Comparison of ENCODE assay signal across 12 cellular contexts in the genomic region with DNA sequence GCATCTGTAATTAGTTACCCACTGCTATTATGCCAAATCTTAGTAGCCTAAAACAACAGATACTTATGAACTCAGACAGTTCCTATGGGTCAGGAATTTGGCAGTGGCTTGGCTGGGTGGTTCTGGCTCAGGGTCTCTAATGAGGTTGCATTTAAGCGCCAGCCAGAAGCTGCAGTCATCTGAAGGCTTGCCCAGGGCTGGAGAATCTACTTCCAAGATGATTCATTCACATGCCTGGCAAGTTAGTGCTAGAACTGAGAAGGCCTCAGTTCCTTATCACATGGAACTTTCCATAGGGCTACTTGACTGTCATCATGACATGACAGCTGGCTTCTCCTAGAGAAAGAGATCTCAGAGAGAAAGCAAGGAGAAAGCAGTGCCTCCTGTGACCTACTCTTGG.
DNase-seq lines count a peak whose midpoint lies in the region; ATAC-seq and TF ChIP-seq lines count a peak whose summit lies in the region.
"Had no signal": no experiment of that assay in that cellular context is flagged by ENCODE, and none has a peak within 500 bp of the region (broad histone marks: within the 10 kb centered on the region; RNA-seq: fewer than 3 reads in every experiment).

No MANE protein-coding gene starts in this region.

- peaks cover 5% of the 10 kb centered on the region for H3K4me1 Mint-ChIP-seq in activated CD4-positive, alpha-beta memory T cell treated with anti-CD3 and anti-CD28 coated beads, Interleukin-2, amount 10 ng/mL, durations not matched to agents 7 days and 5 days
- H3K4me1 Mint-ChIP-seq: activated naive CD4-positive, alpha-beta T cell treated with anti-CD3 and anti-CD28 coated beads, Interleukin-2, amount 50 U/mL, for 24 hours had no signal

- no peak overlapping the region for H3K27ac Mint-ChIP-seq in activated CD4-positive, alpha-beta memory T cell treated with anti-CD3 and anti-CD28 coated beads, Interleukin-2, amount 10 ng/mL, durations not matched to agents 7 days and 5 days
- H3K27ac Mint-ChIP-seq: activated naive CD4-positive, alpha-beta T cell treated with anti-CD3 and anti-CD28 coated beads, Interleukin-2, amount 50 U/mL, for 24 hours had no signal

- H3K9me3 Mint-ChIP-seq in activated CD4-positive, alpha-beta memory T cell treated with anti-CD3 and anti-CD28 coated beads, Interleukin-2, amount 10 ng/mL, durations not matched to agents 7 days and 5 days = no peaks in the 10 kb centered on the region
- H3K9me3 Mint-ChIP-seq: activated naive CD4-positive, alpha-beta T cell treated with anti-CD3 and anti-CD28 coated beads, Interleukin-2, amount 50 U/mL, for 24 hours had no signal

- DNase-seq in GM23248 (peak; percentile 95), foreskin fibroblast (peak; percentile 84 to 93), retinal pigment epithelial cell (ENCODE audit: low read depth) (peak; percentile 10), NCI-H2081 treated with DMSO at 0.1 percent for 48 hours (lab: John Stamatoyannopoulos, UW) (no peak), NCI-H2081 (lab: John Stamatoyannopoulos, UW) (no peak)
- no peak for DNase-seq in activated CD4-positive, alpha-beta memory T cell treated with anti-CD3 and anti-CD28 coated beads, Interleukin-2, amount 10 ng/mL, durations not matched to agents 7 days and 5 days
- DNase-seq: GDM1, WERI-Rb-1 had no signal

- H3K4me1 ChIP-seq in GM23248 (ENCODE audit: insufficient read depth) = peaks cover 14% of the 10 kb centered on the region

- 0 to 7% methylated on average over 1 of the region's 1 CpG for WGBS in GM23248 (ENCODE audit: low coverage in 1 of 2, low lambda C conversion rate in 2 of 2, missing lambda C conversion rate in 2 of 2), 2 experiments

- H3K27ac ChIP-seq in GM23248 = peak overlapping the region; percentile 68
- H3K27ac ChIP-seq: neutrophil, WERI-Rb-1 had no signal

- no peaks in the 10 kb centered on the region for H3K27me3 ChIP-seq in GM23248 (replicated peaks; ENCODE audit: insufficient read depth)
- H3K27me3 ChIP-seq: neutrophil had no signal

- no peaks in the 10 kb centered on the region for H3K9me3 ChIP-seq in GM23248 (ENCODE audit: low read depth)
- H3K9me3 ChIP-seq: neutrophil had no signal

- no peaks in the 10 kb centered on the region for H3K9me2 ChIP-seq in GM23248 (ENCODE audit: insufficient read depth)

- H3K4me3 Mint-ChIP-seq in activated CD4-positive, alpha-beta memory T cell treated with anti-CD3 and anti-CD28 coated beads, Interleukin-2, amount 10 ng/mL, durations not matched to agents 7 days and 5 days = no peak overlapping the region
- H3K4me3 Mint-ChIP-seq: activated naive CD4-positive, alpha-beta T cell treated with anti-CD3 and anti-CD28 coated beads, Interleukin-2, amount 50 U/mL, for 24 hours had no signal

- CTCF ChIA-PET in activated CD4-positive, alpha-beta memory T cell treated with anti-CD3 and anti-CD28 coated beads, Interleukin-2, amount 10 ng/mL, durations not matched to agents 7 days and 5 days (lab: Charles Lee) = no interaction called here

- H3K36me3 ChIP-seq in GM23248 (ENCODE audit: low read depth) = no peaks in the 10 kb centered on the region
- H3K36me3 ChIP-seq: neutrophil, WERI-Rb-1 had no signal

- no peak overlapping the region for H3K4me3 ChIP-seq in GM23248
- H3K4me3 ChIP-seq in foreskin fibroblast (ENCODE audit: low read depth in 1 of 2, low read length in 2 of 2) = no peak overlapping the region
- no peak overlapping the region for H3K4me3 ChIP-seq in retinal pigment epithelial cell (ENCODE audit: low read length)

- H2AFZ ChIP-seq in GM23248 = no peak overlapping the region

- ATAC-seq in SK-N-SH treated with all-trans-retinoic acid at 6 μM for 48 hours (peak; percentile 92), HG02610 (IDR thresholded peaks at IDR 0.05; ENCODE audit: unreplicated experiment) (no peak)

- POLR2A ChIA-PET in activated CD4-positive, alpha-beta memory T cell treated with anti-CD3 and anti-CD28 coated beads, Interleukin-2, amount 10 ng/mL, durations not matched to agents 7 days and 5 days (lab: Charles Lee) = no interaction called here

- H4K20me1 ChIP-seq in GM23248 (ENCODE audit: insufficient read depth) = no peaks in the 10 kb centered on the region

- no peaks in the 10 kb centered on the region for H3K79me2 ChIP-seq in GM23248 (ENCODE audit: insufficient read depth)

- TF ChIP-seq CTCF in foreskin fibroblast (IDR thresholded peaks at IDR 0.05; ENCODE audit: low read depth, low read length) (no peak), retinal pigment epithelial cell (conservative IDR thresholded peaks at IDR 0.05; ENCODE audit: low read depth, low read length) (no peak)

- H3K4me2 ChIP-seq in GM23248 (ENCODE audit: unreplicated experiment) = peak overlapping the region; percentile 6

- H3F3A ChIP-seq in GM23248 (ENCODE audit: insufficient read depth) = peaks cover 5% of the 10 kb centered on the region; the same call in 1 of the 2 replicates

- in situ Hi-C loops in GM23248 (cut with MboI) = no loop called here

- no peak overlapping the region for H3K9ac ChIP-seq in GM23248

- peaks cover 8% of the 10 kb centered on the region for H3K27me3 Mint-ChIP-seq in activated CD4-positive, alpha-beta memory T cell treated with anti-CD3 and anti-CD28 coated beads, Interleukin-2, amount 10 ng/mL, durations not matched to agents 7 days and 5 days

- no peaks in the 10 kb centered on the region for H3K36me3 Mint-ChIP-seq in activated CD4-positive, alpha-beta memory T cell treated with anti-CD3 and anti-CD28 coated beads, Interleukin-2, amount 10 ng/mL, durations not matched to agents 7 days and 5 days (ENCODE audit: low read depth)
- H3K36me3 Mint-ChIP-seq: activated naive CD4-positive, alpha-beta T cell treated with anti-CD3 and anti-CD28 coated beads, Interleukin-2, amount 50 U/mL, for 24 hours had no signal

TF ChIP-seq in SK-N-SH treated with all-trans-retinoic acid at 6 μM for 48 hours, 23 proteins besides CTCF, POLR2A, EP300 and RAD21:
- TF ChIP-seq TOX (CRISPR knock-in tag; IDR thresholded peaks at IDR 0.05; ENCODE audit: borderline replicate concordance) = no peak
- peak; percentile 61; the same call in 1 of the 2 replicates for TF ChIP-seq ZFP3 (CRISPR knock-in tag; IDR thresholded peaks at IDR 0.05)

Comparison
In these comparisons a context has a peak if more than half of its experiments do, and no peak if none do; other contexts are left out.
1. DNase-seq: peak in GM23248 (single experiment), foreskin fibroblast (2 of 2) and retinal pigment epithelial cell (single experiment); none in activated CD4-positive, alpha-beta memory T cell treated with anti-CD3 and anti-CD28 coated beads, Interleukin-2, amount 10 ng/mL, durations not matched to agents 7 days and 5 days (single experiment), NCI-H2081 treated with DMSO at 0.1 percent for 48 hours (single experiment) and NCI-H2081 (0 of 2).